Comparison of ENCODE assay signal across 11 cellular contexts in genomic region chr20:34639755-34640222, GRCh38. TPM values are rescaled to one million over a fixed set of nuclear protein-coding genes. Genes with fewer than 3 reads are reported as not detected.
DNase-seq lines count a peak whose midpoint lies in the region; ATAC-seq, FAIRE-seq and TF ChIP-seq lines count a peak whose summit lies in the region.
"Had no signal": no experiment of that assay in that cellular context is flagged by ENCODE, and none has a peak within 500 bp of the region (broad histone marks: within the 10 kb centered on the region; RNA-seq: fewer than 3 reads in every experiment).

No MANE protein-coding gene starts in this region.

- H3K9me3 ChIP-seq in upper lobe of right lung: no peaks in the 10 kb centered on the region
- H3K9me3 ChIP-seq: sigmoid colon had no signal

- H3K36me3 ChIP-seq in bronchial epithelial cell (ENCODE audit: control insufficient read depth, insufficient read depth, low read length): no peaks in the 10 kb centered on the region
- peaks cover 15% of the 10 kb centered on the region for H3K36me3 ChIP-seq in upper lobe of right lung
- H3K36me3 ChIP-seq: brain microvascular endothelial cell had no signal

- no peak overlapping the region for H3K27ac ChIP-seq in upper lobe of right lung
- H3K27ac ChIP-seq: brain microvascular endothelial cell, foreskin keratinocyte, sigmoid colon had no signal

- POLR2A ChIA-PET in HEK293T (lab: Yijun Ruan, JAX): no interaction called here

- H3K27me3 ChIP-seq in bronchial epithelial cell (ENCODE audit: control insufficient read depth, insufficient read depth, low read length) (no peaks in the 10 kb centered on the region), upper lobe of right lung (no peaks in the 10 kb centered on the region)
- H3K27me3 ChIP-seq: brain microvascular endothelial cell, foreskin keratinocyte, sigmoid colon had no signal

- DNase-seq in HEK293T (ENCODE audit: extremely low spot score): peak; percentile 27
- DNase-seq in NCI-H2196 (lab: John Stamatoyannopoulos, UW; ENCODE audit: unreplicated experiment): peak; percentile 74
- no peak for DNase-seq in bronchial epithelial cell (ENCODE audit: low read depth)
- peak; percentile 4 for DNase-seq in retinal pigment epithelial cell (ENCODE audit: low read depth)
- no peak for DNase-seq in AG20443 (ENCODE audit: low spot score)
- DNase-seq in upper lobe of right lung: no peak
- DNase-seq in activated CD4-positive, alpha-beta T cell treated with anti-CD3 and anti-CD28 coated beads for 4 hours: no peak
- DNase-seq: brain microvascular endothelial cell, foreskin keratinocyte, sigmoid colon had no signal

- no peak for ATAC-seq in upper lobe of right lung
- no peak for ATAC-seq in activated CD4-positive, CD25-positive, alpha-beta regulatory T cell treated with anti-CD3 and anti-CD28 coated beads, Interleukin-2, amount 50 U/mL, for 24 hours
- ATAC-seq: foreskin keratinocyte had no signal

- CTCF ChIA-PET in HEK293T (lab: Yijun Ruan, JAX): no interaction called here

- H3K4me1 ChIP-seq in upper lobe of right lung: peaks cover 4% of the 10 kb centered on the region
- H3K4me1 ChIP-seq: foreskin keratinocyte, sigmoid colon had no signal

- peak; percentile 23 for FAIRE-seq in bronchial epithelial cell (lab: Jason Lieb, UNC)

- H3K4me3 ChIP-seq in bronchial epithelial cell (ENCODE audit: low read depth, low read length) (no peak overlapping the region), retinal pigment epithelial cell (ENCODE audit: low read length) (no peak overlapping the region), upper lobe of right lung (no peak overlapping the region)
- H3K4me3 ChIP-seq: sigmoid colon had no signal

- intact Hi-C loops in upper lobe of right lung (cut with DNase I): no loop called here

- TF ChIP-seq CTCF in bronchial epithelial cell (IDR thresholded peaks at IDR 0.05; ENCODE audit: insufficient read depth, low read length, severe bottlenecking) (no peak), retinal pigment epithelial cell (conservative IDR thresholded peaks at IDR 0.05; ENCODE audit: low read depth, low read length) (no peak), upper lobe of right lung (IDR thresholded peaks at IDR 0.05) (no peak)

TF ChIP-seq in HEK293T, 16 proteins besides CTCF, POLR2A, EP300 and RAD21:
- no peak for TF ChIP-seq SUZ12 (IDR thresholded peaks at IDR 0.05)
- TF ChIP-seq, protein P1, sequence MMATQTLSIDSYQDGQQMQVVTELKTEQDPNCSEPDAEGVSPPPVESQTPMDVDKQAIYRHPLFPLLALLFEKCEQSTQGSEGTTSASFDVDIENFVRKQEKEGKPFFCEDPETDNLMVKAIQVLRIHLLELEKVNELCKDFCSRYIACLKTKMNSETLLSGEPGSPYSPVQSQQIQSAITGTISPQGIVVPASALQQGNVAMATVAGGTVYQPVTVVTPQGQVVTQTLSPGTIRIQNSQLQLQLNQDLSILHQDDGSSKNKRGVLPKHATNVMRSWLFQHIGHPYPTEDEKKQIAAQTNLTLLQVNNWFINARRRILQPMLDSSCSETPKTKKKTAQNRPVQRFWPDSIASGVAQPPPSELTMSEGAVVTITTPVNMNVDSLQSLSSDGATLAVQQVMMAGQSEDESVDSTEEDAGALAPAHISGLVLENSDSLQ (IDR thresholded peaks at IDR 0.05): peak; percentile 42; the same call in 1 of the 2 replicates

RNA-seq across cellular contexts. Expression of gene PIGU, which starts 37.1 kb away (rescaled TPM):
- total RNA-seq in bronchial epithelial cell (5.5 TPM in 2 replicates), upper lobe of right lung (13.2 TPM)

Comparison
In these comparisons a context has a peak if more than half of its experiments do, and no peak if none do; other contexts are left out.
1. DNase-seq: peak in HEK293T (single experiment), NCI-H2196 (single experiment) and retinal pigment epithelial cell (single experiment); none in bronchial epithelial cell (single experiment), AG20443 (single experiment), upper lobe of right lung (single experiment) and activated CD4-positive, alpha-beta T cell treated with anti-CD3 and anti-CD28 coated beads for 4 hours (0 of 2).